Comparison of ENCODE assay signal across 8 cellular contexts in the genomic region with DNA sequence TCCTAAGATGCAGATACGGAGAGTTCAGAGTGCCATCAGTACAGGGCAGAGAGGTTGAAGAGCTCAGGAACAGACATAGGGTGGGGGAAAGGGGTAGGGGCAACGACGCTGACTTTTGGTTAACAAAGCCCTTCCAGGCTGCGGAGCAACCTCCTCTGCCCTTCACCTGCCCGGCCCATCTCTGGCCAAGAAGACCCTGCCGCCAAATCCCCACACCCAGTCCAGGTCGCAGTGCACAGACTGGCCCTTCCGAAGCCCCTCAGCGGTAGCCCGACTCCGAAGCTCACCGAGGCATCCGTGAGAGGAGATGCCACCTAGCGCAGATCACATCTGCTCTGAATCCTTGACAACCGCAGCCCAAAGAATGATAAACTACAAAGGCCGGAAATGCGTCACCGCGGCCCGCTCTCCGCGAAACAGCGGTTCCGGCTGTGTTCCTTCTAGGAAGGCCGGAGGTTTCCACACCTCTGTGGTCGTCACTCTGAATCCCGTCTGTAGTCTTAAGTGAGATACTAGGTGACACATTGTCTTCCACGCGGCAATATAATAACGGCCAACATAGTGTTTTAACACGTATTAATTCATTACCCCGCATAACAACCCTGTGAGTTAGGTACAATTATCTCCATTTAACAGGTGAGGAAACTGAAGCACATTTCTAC. TPM values are rescaled to one million over a fixed set of nuclear protein-coding genes. Genes with fewer than 3 reads are reported as not detected.
DNase-seq lines count a peak whose midpoint lies in the region; ATAC-seq and TF ChIP-seq lines count a peak whose summit lies in the region.

A gene (minus strand): TSS at position 380 of the 662 bp plus-strand sequence. CDS start 7,225 bp downstream, outside the sequence.

- ATAC-seq in GM18519 (IDR thresholded peaks at IDR 0.05; ENCODE audit: low FRiP score, unreplicated experiment) (peak; percentile 81), HG03064 (IDR thresholded peaks at IDR 0.05; ENCODE audit: low read depth, unreplicated experiment) (peak; percentile 89)

- peak within 1 kb of the TSS; percentile 68 to 72 for H3K4me3 ChIP-seq in duodenal mucosa (ENCODE audit: low read depth in 1 of 2, low read length in 2 of 2)
- peak within 1 kb of the TSS; percentile 49 to 61 (median 58) for H3K4me3 ChIP-seq in liver (ENCODE audit: low read depth in 1 of 3, low read length in 3 of 3)

- WGBS in liver: 4% methylated on average over 32 of the region's 32 CpGs

- H3K36me3 ChIP-seq in duodenal mucosa (ENCODE audit: control insufficient read depth in 1 of 2, insufficient read depth in 2 of 2, low read length in 2 of 2): no peaks in the 10 kb centered on the region
- no peaks in the 10 kb centered on the region for H3K36me3 ChIP-seq in liver (ENCODE audit: control insufficient read depth in 4 of 4, insufficient read depth in 3 of 4, low read depth in 1 of 4, low read length in 3 of 4)

- TF ChIP-seq CTCF in liver (IDR thresholded peaks at IDR 0.05; ENCODE audit: low read depth, low read length, missing input control): no peak

- H3K9me3 ChIP-seq in duodenal mucosa (ENCODE audit: control insufficient read depth in 1 of 2, low read length in 2 of 2) (peaks cover 3 to 9% of the 10 kb centered on the region in 2 donors), liver (ENCODE audit: control insufficient read depth in 4 of 4, low read length in 3 of 4) (peaks cover 2 to 12% (median 4%) of the 10 kb centered on the region in 4 donors)

- H3K4me1 ChIP-seq in duodenal mucosa (ENCODE audit: control insufficient read depth in 1 of 2, insufficient read depth in 2 of 2, low read length in 2 of 2) (no peaks in the 10 kb centered on the region), liver (ENCODE audit: control insufficient read depth in 4 of 4, insufficient read depth in 4 of 4, low read length in 3 of 4) (peaks cover 0 to 3% (median 1%) of the 10 kb centered on the region in 4 donors)

- no peak for TF ChIP-seq RAD21 in liver (IDR thresholded peaks at IDR 0.05)

- DNase-seq in NCI-H226: peak; percentile 61
- peak; percentile 77 for DNase-seq in activated CD4-positive, alpha-beta T cell treated with anti-CD3 and anti-CD28 coated beads, Interleukin-2, amount 50 U/mL, for 4 hours
- peak; percentile 74 for DNase-seq in stimulated activated CD4-positive, alpha-beta T cell treated with anti-CD3 and anti-CD28 coated beads, Interleukin-2, amount 100 ng/mL, for 4 hours (ENCODE audit: low read depth)
- DNase-seq in DMS53 treated with DMSO at 0.1 percent for 48 hours (lab: John Stamatoyannopoulos, UW; ENCODE audit: unreplicated experiment): no peak

- H3K27ac ChIP-seq in duodenal mucosa (ENCODE audit: low read depth, low read length): no peak within 1 kb of the TSS
- H3K27ac ChIP-seq in liver (ENCODE audit: low read depth in 1 of 2, low read length in 2 of 2): no peak within 1 kb of the TSS

- H3K27me3 ChIP-seq in duodenal mucosa (ENCODE audit: control insufficient read depth in 1 of 2, insufficient read depth in 2 of 2, low read length in 2 of 2): peaks cover 14 to 15% of the 10 kb centered on the region in 2 donors
- H3K27me3 ChIP-seq in liver (ENCODE audit: control insufficient read depth in 4 of 4, insufficient read depth in 4 of 4, low read length in 3 of 4): peaks cover 4 to 16% (median 10%) of the 10 kb centered on the region in 4 donors

- H3K9ac ChIP-seq in duodenal mucosa (ENCODE audit: low read depth in 1 of 2, low read length in 2 of 2): peak within 1 kb of the TSS in 1 of 2 donors; percentile 18
- H3K9ac ChIP-seq in liver (ENCODE audit: low read depth in 1 of 2, low read length in 2 of 2): no peak within 1 kb of the TSS

TF ChIP-seq in liver, 16 proteins besides CTCF, POLR2A, EP300 and RAD21:
- TF ChIP-seq GABPA (IDR thresholded peaks at IDR 0.05 in 1 of 2, conservative IDR thresholded peaks at IDR 0.05 in 1 of 2) (peak; percentile 92 to 95), RXRA (IDR thresholded peaks at IDR 0.05) (no peak)

RNA-seq across cellular contexts. Expression of the gene that starts here (rescaled TPM):
- under 1 TPM; 0.42 to 0.65 TPM for total RNA-seq in liver
- under 1 TPM in 1 of 2 donors, not detected in 1; 0.06 TPM for polyA plus RNA-seq in liver
